ENCODE assay signal across 34 cellular contexts in the genomic region with DNA sequence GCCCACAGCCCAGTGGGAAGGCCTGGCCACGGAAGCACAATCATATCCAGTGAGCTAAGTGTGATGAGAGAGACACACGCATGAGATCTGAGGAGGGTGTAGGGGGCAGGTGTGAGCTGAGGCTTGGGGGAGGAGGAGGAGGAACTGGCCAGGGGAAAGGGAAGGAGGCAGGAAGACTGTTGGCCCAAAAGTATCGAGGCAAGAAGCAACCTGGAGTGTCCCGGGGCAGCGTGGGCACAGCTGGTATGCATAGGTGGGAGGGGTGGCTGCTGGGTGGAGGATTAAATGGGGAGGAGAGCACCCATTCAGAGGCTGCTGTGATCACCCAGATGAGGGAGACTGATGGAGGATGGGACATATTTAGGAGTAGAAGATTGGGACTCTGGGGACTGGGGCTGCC.
"Had no signal": no experiment of that assay in that cellular context is flagged by ENCODE, and none has a peak within 500 bp of the region (broad histone marks: within the 10 kb centered on the region; RNA-seq: fewer than 3 reads in every experiment).

No MANE protein-coding gene starts in this region.

- H3K27ac ChIP-seq: ascending aorta, cardiac muscle cell, coronary artery, dorsolateral prefrontal cortex, parathyroid adenoma, psoas muscle, thoracic aorta, WERI-Rb-1 had no signal

- H3K9me3 Mint-ChIP-seq: activated T-cell treated with anti-CD3 and anti-CD28 coated beads, Interleukin-2, amount 50 U/mL, for 24 hours; activated T-helper 2 cell treated with anti-CD3 and anti-CD28 coated beads, Interferon-gamma antibody, Interleukin-2, Interleukin-4, amounts not matched to agents 10 μg/mL and 5 μg/mL and 100 μg/mL, durations not matched to agents 14 hours and 24 hours and 36 hours; T-helper 1 cell treated with Interleukin-12 subunit alpha and Interleukin-12 subunit beta and Interleukin-4 antibody, amounts not matched to agents 30 μg/mL and 1 μg/mL, for 36 hours had no signal

- FAIRE-seq: endothelial cell of umbilical vein, keratinocyte, urothelium cell line had no signal

- H3K4me3 Mint-ChIP-seq: activated naive CD8-positive, alpha-beta T cell; activated T-cell treated with anti-CD3 and anti-CD28 coated beads, Interleukin-2, amount 50 U/mL, for 24 hours; brain; T-helper 1 cell treated with Interleukin-12 subunit alpha and Interleukin-12 subunit beta and Interleukin-4 antibody, amounts not matched to agents 30 μg/mL and 1 μg/mL, for 36 hours had no signal

- H3K36me3 ChIP-seq: ascending aorta, cardiac muscle cell, thoracic aorta, WERI-Rb-1 had no signal

- H3K27ac Mint-ChIP-seq: activated naive CD8-positive, alpha-beta T cell; activated T-cell treated with anti-CD3 and anti-CD28 coated beads, Interleukin-2, amount 50 U/mL, for 24 hours; activated T-helper 2 cell treated with anti-CD3 and anti-CD28 coated beads, Interferon-gamma antibody, Interleukin-2, Interleukin-4, amounts not matched to agents 10 μg/mL and 5 μg/mL and 100 μg/mL, durations not matched to agents 14 hours and 24 hours and 36 hours; brain; T-helper 1 cell treated with Interleukin-12 subunit alpha and Interleukin-12 subunit beta and Interleukin-4 antibody, amounts not matched to agents 30 μg/mL and 1 μg/mL, for 36 hours had no signal

- ATAC-seq: activated CD4-positive, CD25-positive, alpha-beta regulatory T cell treated with anti-CD3 and anti-CD28 coated beads, Interleukin-2, amount 50 U/mL, for 24 hours; left cardiac atrium; left ventricle myocardium superior; psoas muscle had no signal

- DNase-seq: activated CD4-positive, alpha-beta T cell treated with anti-CD3 and anti-CD28 coated beads for 48 hours; activated CD4-positive, alpha-beta T cell treated with anti-CD3 and anti-CD28 coated beads, Interleukin-2, amount 50 U/mL, for 48 hours; activated CD8-positive, alpha-beta memory T cell treated with anti-CD3 and anti-CD28 coated beads, Interleukin-2, amount 50 U/mL, for 48 hours; activated T-cell treated with anti-CD3 and anti-CD28 coated beads, Interleukin-2, amount 50 U/mL, for 24 hours; cerebellar nuclear complex; dorsolateral prefrontal cortex; effector memory CD4-positive, alpha-beta T cell; foreskin fibroblast; head of caudate nucleus; hippocampal formation; left cardiac atrium; left ventricle myocardium superior; mammary epithelial cell; occipital lobe; psoas muscle; stimulated activated CD4-positive, alpha-beta T cell treated with anti-CD3 and anti-CD28 coated beads, Interleukin-15, amount 100 ng/mL, for 24 hours; stimulated activated CD4-positive, alpha-beta T cell treated with anti-CD3 and anti-CD28 coated beads, Interleukin-2, amount 100 ng/mL, for 24 hours; stimulated activated naive CD4-positive, alpha-beta T cell; SW 1271; T1000; WERI-Rb-1 had no signal

- H3K27me3 ChIP-seq: ascending aorta, cardiac muscle cell had no signal

- H3K9me3 ChIP-seq: ascending aorta, psoas muscle, thoracic aorta had no signal

- H3K36me3 Mint-ChIP-seq: activated naive CD8-positive, alpha-beta T cell; brain had no signal

- H3K4me3 ChIP-seq: ascending aorta, cardiac muscle cell, coronary artery, dorsolateral prefrontal cortex, psoas muscle, thoracic aorta had no signal

- H3K4me1 ChIP-seq: ascending aorta, parathyroid adenoma, psoas muscle had no signal
